ENCODE assay signal across 14 cellular contexts in genomic region chr18:13574761-13575160, GRCh38.
"Had no signal": no experiment of that assay in that cellular context is flagged by ENCODE, and none has a peak within 500 bp of the region (broad histone marks: within the 10 kb centered on the region; RNA-seq: fewer than 3 reads in every experiment).

No MANE protein-coding gene starts in this region.

- H3K4me2 ChIP-seq: hepatocyte had no signal

- H3K27me3 Mint-ChIP-seq: naive thymus-derived CD4-positive, alpha-beta T cell had no signal

- H3K4me1 ChIP-seq: testis, upper lobe of right lung had no signal

- H3K4me3 ChIP-seq: coronary artery, hepatocyte, testis, tibial nerve, upper lobe of right lung had no signal

- H3K9me3 Mint-ChIP-seq: endodermal cell; naive thymus-derived CD4-positive, alpha-beta T cell; nephron progenitor cell had no signal

- H3K27ac ChIP-seq: coronary artery, hepatocyte, testis, tibial nerve, upper lobe of right lung had no signal

- H2AFZ ChIP-seq: hepatocyte had no signal

- H3K79me2 ChIP-seq: hepatocyte had no signal

- H3K9me3 ChIP-seq: testis, tibial nerve, upper lobe of right lung had no signal

- H3K4me3 Mint-ChIP-seq: endodermal cell; naive thymus-derived CD4-positive, alpha-beta T cell; nephron progenitor cell had no signal

- DNase-seq: central memory CD4-positive, alpha-beta T cell; effector CD4-positive, alpha-beta T cell; foreskin melanocyte; naive thymus-derived CD4-positive, alpha-beta T cell; nephron progenitor cell; stimulated activated CD4-positive, alpha-beta T cell treated with anti-CD3 and anti-CD28 coated beads, Interleukin-12 subunit alpha, Interleukin-12 subunit beta, amount 100 ng/mL, for 4 hours; stimulated activated naive CD8-positive, alpha-beta T cell treated with anti-CD3 and anti-CD28 coated beads, Interleukin-15, Interleukin-2, amounts not matched to agents 100 U/mL and 50 U/mL, for 24 hours; testis; upper lobe of right lung had no signal

- H3K36me3 ChIP-seq: tibial nerve, upper lobe of right lung had no signal

- H3K27me3 ChIP-seq: hepatocyte, testis, tibial nerve, upper lobe of right lung had no signal

- H3K27ac Mint-ChIP-seq: endodermal cell, nephron progenitor cell had no signal

- ATAC-seq: naive thymus-derived CD4-positive, alpha-beta T cell; sciatic nerve; stimulated activated naive CD8-positive, alpha-beta T cell treated with anti-CD3 and anti-CD28 coated beads, Interleukin-15, Interleukin-2, amounts not matched to agents 100 U/mL and 50 U/mL, for 24 hours; upper lobe of right lung had no signal

- H3K4me1 Mint-ChIP-seq: endodermal cell had no signal
